Comparison of ENCODE assay signal across 1 cellular context in genomic region chr6:32415521-32416019, GRCh38.
TF ChIP-seq lines count a peak whose summit lies in the region.

No MANE protein-coding gene starts in this region.

TF ChIP-seq in HepG2, 621 proteins besides CTCF, POLR2A, EP300 and RAD21 (continued from another document):
- TF ChIP-seq PAXIP1 (CRISPR knock-in tag; conservative IDR thresholded peaks at IDR 0.05) (no peak), TFDP2 (CRISPR knock-in tag; IDR thresholded peaks at IDR 0.05) (peak; percentile 52; the same call in 1 of the 2 replicates), ARID3A (IDR thresholded peaks at IDR 0.05; ENCODE audit: low read depth, low read length) (no peak), ZSCAN9 (CRISPR knock-in tag; IDR thresholded peaks at IDR 0.05; ENCODE audit: borderline replicate concordance) (0 out of 2 replicates have a peak, but pooled peaks have one; percentile 23), ZNF614 (CRISPR knock-in tag; IDR thresholded peaks at IDR 0.05; ENCODE audit: borderline replicate concordance) (0 out of 2 replicates have a peak, but pooled peaks have one; percentile 44), PHF5A (CRISPR knock-in tag; IDR thresholded peaks at IDR 0.05; ENCODE audit: low read depth, unreplicated experiment) (peak; percentile 46), STAG1 (CRISPR knock-in tag; IDR thresholded peaks at IDR 0.05) (peak; percentile 78), E2F1 (CRISPR knock-in tag; IDR thresholded peaks at IDR 0.05) (no peak), SMC3 (IDR thresholded peaks at IDR 0.05; ENCODE audit: low read length) (peak; percentile 97), ZNF569 (CRISPR knock-in tag; IDR thresholded peaks at IDR 0.05; ENCODE audit: borderline replicate concordance) (no peak), RNF2 (conservative IDR thresholded peaks at IDR 0.05; ENCODE audit: low read depth) (peak; percentile 93), HOXD1 (CRISPR knock-in tag; IDR thresholded peaks at IDR 0.05) (no peak), KDM2A (CRISPR knock-in tag; IDR thresholded peaks at IDR 0.05; ENCODE audit: borderline replicate concordance, low read depth) (peak; percentile 62), ZBTB44 (CRISPR knock-in tag; IDR thresholded peaks at IDR 0.05) (no peak), SALL1 (CRISPR knock-in tag; IDR thresholded peaks at IDR 0.05) (0 out of 2 replicates have a peak, but pooled peaks have one; percentile 11), TEAD3 (CRISPR knock-in tag; optimal IDR thresholded peaks at IDR 0.05; ENCODE audit: borderline replicate concordance) (peak; percentile 32), RFXAP (CRISPR knock-in tag; IDR thresholded peaks at IDR 0.05; ENCODE audit: borderline replicate concordance) (peak; percentile 42; the same call in 1 of the 2 replicates), KAT8 (CRISPR knock-in tag; IDR thresholded peaks at IDR 0.05) (peak; percentile 28; the same call in 1 of the 2 replicates), PRDM15 (CRISPR knock-in tag; IDR thresholded peaks at IDR 0.05) (no peak), HDAC1 (CRISPR knock-in tag; IDR thresholded peaks at IDR 0.05) (no peak), ZNF598 (CRISPR knock-in tag; IDR thresholded peaks at IDR 0.05; ENCODE audit: borderline replicate concordance) (no peak), HMGXB4 (CRISPR knock-in tag; IDR thresholded peaks at IDR 0.05; ENCODE audit: borderline replicate concordance in 1 of 2, low read depth in 1 of 2) (0 out of 4 replicates have a peak, but pooled peaks of 1 of the 2 experiments have one; percentile 38), CBX2 (IDR thresholded peaks at IDR 0.05; ENCODE audit: low read depth, low read length) (peak; percentile 50; the same call in 1 of the 2 replicates), CBX2 (CRISPR knock-in tag; IDR thresholded peaks at IDR 0.05; ENCODE audit: low read depth) (no peak), XRCC5 (optimal IDR thresholded peaks at IDR 0.05; ENCODE audit: low read length) (peak; percentile 71), ZNF431 (CRISPR knock-in tag; IDR thresholded peaks at IDR 0.05; ENCODE audit: borderline replicate concordance, low read depth) (no peak), ZNF263 (CRISPR knock-in tag; IDR thresholded peaks at IDR 0.05) (no peak)
TF ChIP-seq in HepG2: peak in this region for 16.
